In the genomic region with DNA sequence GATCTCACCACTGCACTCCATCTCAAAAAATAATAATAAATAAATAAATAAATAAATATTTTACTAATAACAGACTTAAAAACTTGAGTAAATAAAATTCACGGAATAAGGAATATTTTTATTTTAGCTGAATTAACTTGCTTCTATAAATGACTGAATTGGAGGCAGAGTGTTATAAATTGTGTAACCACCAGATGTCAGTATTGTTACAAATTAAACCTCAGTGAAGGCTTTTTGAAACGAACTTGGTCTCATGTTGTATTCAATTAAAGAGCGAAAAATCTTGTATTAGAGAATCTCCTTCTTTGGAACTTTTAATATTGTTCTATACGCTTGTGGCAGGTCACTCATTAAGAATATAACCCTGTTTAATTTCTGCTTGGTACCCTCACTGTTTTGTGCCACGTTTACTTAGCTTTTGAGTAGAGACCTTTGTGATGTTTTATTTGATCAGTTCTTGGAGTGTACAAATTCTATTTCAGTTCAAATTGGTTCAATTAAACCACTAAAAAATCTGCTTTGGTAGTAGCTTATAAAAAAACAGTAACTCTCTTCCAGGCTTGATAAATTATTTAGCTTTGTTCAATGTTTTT, we compare ENCODE assay signal across 9 cellular contexts. TPM values are rescaled to one million over a fixed set of nuclear protein-coding genes. Genes with fewer than 3 reads are reported as not detected.
DNase-seq lines count a peak whose midpoint lies in the region; ATAC-seq and TF ChIP-seq lines count a peak whose summit lies in the region.
"Had no signal": no experiment of that assay in that cellular context is flagged by ENCODE, and none has a peak within 500 bp of the region (broad histone marks: within the 10 kb centered on the region; RNA-seq: fewer than 3 reads in every experiment).

No MANE protein-coding gene starts in this region.

- H3K27me3 Mint-ChIP-seq in effector memory CD8-positive, alpha-beta T cell, result peaks cover 24 to 25% of the 10 kb centered on the region in 2 donors

- no peaks in the 10 kb centered on the region for H3K4me1 ChIP-seq in KMS-11 (ENCODE audit: low read depth, poor library complexity, severe bottlenecking)
- H3K4me1 ChIP-seq: HAP-1 had no signal

- no peak for TF ChIP-seq EP300 in neural cell (conservative IDR thresholded peaks at IDR 0.05; ENCODE audit: poor library complexity, severe bottlenecking)

- H3K9ac ChIP-seq in KMS-11, result no peak overlapping the region
- H3K9ac ChIP-seq in neural cell (ENCODE audit: low read length), result no peak overlapping the region

- H3K4me3 ChIP-seq in AG09309 (ENCODE audit: control insufficient read depth, low read depth, low read length) (no peak overlapping the region), KMS-11 (IDR thresholded peaks at IDR 0.05; ENCODE audit: insufficient read depth, low read depth, low read length) (no peak overlapping the region), neural cell (ENCODE audit: low read length) (no peak overlapping the region)
- H3K4me3 ChIP-seq: HAP-1 had no signal

- H2AFZ ChIP-seq in KMS-11 (ENCODE audit: low read depth) (peak overlapping the region; percentile 24; the same call in 1 of the 2 replicates), neural cell (ENCODE audit: low read depth, low read length) (no peak overlapping the region)

- peaks cover 5% of the 10 kb centered on the region for H3F3A ChIP-seq in neural cell (ENCODE audit: insufficient read depth, low read length, poor library complexity, severe bottlenecking)

- H3K79me2 ChIP-seq in KMS-11 (ENCODE audit: insufficient read depth, low read depth) (no peaks in the 10 kb centered on the region), neural cell (replicated peaks; ENCODE audit: insufficient read depth, low read length) (no peaks in the 10 kb centered on the region)

- H3K4me2 ChIP-seq in KMS-11 (0 out of 2 replicates have a peak overlapping the region, but pooled peaks have one; percentile 8), neural cell (ENCODE audit: low read length) (no peak overlapping the region)

- H3K9me3 ChIP-seq in neural cell (ENCODE audit: low read length), result no peaks in the 10 kb centered on the region
- H3K9me3 ChIP-seq: HAP-1 had no signal

- peak; percentile 75 for TF ChIP-seq RAD21 in neural cell (conservative IDR thresholded peaks at IDR 0.05)

- no peak overlapping the region for H3K27ac Mint-ChIP-seq in effector memory CD8-positive, alpha-beta T cell

- DNase-seq in AG09309 (ENCODE audit: low read depth) (peak; percentile 41), OCI-M1 (lab: John Stamatoyannopoulos, UW) (peak; percentile 71), mesenteric fat pad (ENCODE audit: low spot score) (no peak), T-helper 9 cell (no peak)
- no peak for DNase-seq in effector memory CD8-positive, alpha-beta T cell

- no peaks in the 10 kb centered on the region for H3K9me2 ChIP-seq in neural cell (ENCODE audit: insufficient read depth, low read length)

- no peaks in the 10 kb centered on the region for H3K36me3 ChIP-seq in KMS-11 (ENCODE audit: insufficient read depth)
- no peaks in the 10 kb centered on the region for H3K36me3 ChIP-seq in neural cell (ENCODE audit: insufficient read depth, low read length)
- H3K36me3 ChIP-seq: HAP-1 had no signal

- no peaks in the 10 kb centered on the region for H3K9me3 Mint-ChIP-seq in effector memory CD8-positive, alpha-beta T cell

- H3K36me3 Mint-ChIP-seq in effector memory CD8-positive, alpha-beta T cell (ENCODE audit: insufficient read depth), result no peaks in the 10 kb centered on the region

- TF ChIP-seq CTCF in AG09309 (IDR thresholded peaks at IDR 0.05; ENCODE audit: control insufficient read depth, insufficient read depth, low read depth, low read length, missing control alignments) (peak; percentile 37), KMS-11 (conservative IDR thresholded peaks at IDR 0.05; ENCODE audit: low read depth, low read length) (peak; percentile 60), neural cell (IDR thresholded peaks at IDR 0.05; ENCODE audit: poor library complexity, severe bottlenecking) (peak; percentile 66)

- H3K27me3 ChIP-seq in KMS-11 (ENCODE audit: insufficient read depth, low read depth) (no peaks in the 10 kb centered on the region), neural cell (ENCODE audit: insufficient read depth, low read depth, low read length) (no peaks in the 10 kb centered on the region)

- H3K27ac ChIP-seq in KMS-11, result no peak overlapping the region
- no peak overlapping the region for H3K27ac ChIP-seq in neural cell (ENCODE audit: low read length)

- peak; percentile 77 for ATAC-seq in GM18517 (IDR thresholded peaks at IDR 0.05; ENCODE audit: unreplicated experiment)
- peak; percentile 40 for ATAC-seq in effector memory CD8-positive, alpha-beta T cell (replicated peaks)

- H4K20me1 ChIP-seq in KMS-11 (ENCODE audit: insufficient read depth), result no peaks in the 10 kb centered on the region
- no peaks in the 10 kb centered on the region for H4K20me1 ChIP-seq in neural cell (ENCODE audit: insufficient read depth)

- H3K4me1 Mint-ChIP-seq in effector memory CD8-positive, alpha-beta T cell (ENCODE audit: low read depth in 2 of 2), result no peaks in the 10 kb centered on the region

- H3K4me3 Mint-ChIP-seq in effector memory CD8-positive, alpha-beta T cell, result no peak overlapping the region

TF ChIP-seq in neural cell, 6 proteins besides CTCF, POLR2A, EP300 and RAD21:
- TF ChIP-seq MXI1 (conservative IDR thresholded peaks at IDR 0.05; ENCODE audit: poor library complexity, severe bottlenecking), result no peak
- peak; percentile 78 for TF ChIP-seq SMC3 (conservative IDR thresholded peaks at IDR 0.05; ENCODE audit: poor library complexity)
- TF ChIP-seq REST (IDR thresholded peaks at IDR 0.05; ENCODE audit: borderline replicate concordance), result no peak

RNA-seq across cellular contexts. Expression of gene SCIN, which starts 45.6 kb away (rescaled TPM):
- polyA plus RNA-seq in neural cell, result 0.53 TPM in 1 of 2 replicates, not detected in the other
- polyA minus RNA-seq in neural cell, result under 0.01 and 0.93 TPM in 2 replicates
- 3.9 TPM for total RNA-seq in mesenteric fat pad

Comparison
In these comparisons a context has a peak if more than half of its experiments do, and no peak if none do; other contexts are left out.
1. DNase-seq: peak in AG09309 (single experiment) and OCI-M1 (single experiment); none in effector memory CD8-positive, alpha-beta T cell (0 of 3), mesenteric fat pad (single experiment) and T-helper 9 cell (single experiment).
2. Peak in every context shown above with its lines, with median percentiles within 50 percentile points of each other: CTCF ChIP-seq.